26 cellular contexts compared by ENCODE assay signal in the genomic region with DNA sequence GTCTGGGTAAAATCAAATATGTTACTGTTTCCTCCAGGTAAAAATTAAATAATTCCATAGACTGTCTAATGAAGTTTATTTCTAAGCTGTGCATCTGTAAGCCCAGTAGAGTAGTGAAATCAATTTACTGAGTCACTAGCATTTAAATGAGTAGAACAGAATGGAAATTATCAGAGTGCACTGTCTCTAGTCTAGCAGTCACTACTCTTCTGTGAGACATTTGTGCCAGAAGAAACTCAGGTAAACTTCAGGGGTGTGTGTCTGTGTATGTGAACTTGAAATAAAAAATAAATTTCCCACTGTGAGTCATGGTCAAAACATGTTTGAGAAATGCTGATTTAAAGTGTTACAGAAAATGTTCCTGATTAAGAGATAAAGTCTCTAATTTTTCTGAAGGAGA.
"Had no signal": no experiment of that assay in that cellular context is flagged by ENCODE, and none has a peak within 500 bp of the region (broad histone marks: within the 10 kb centered on the region; RNA-seq: fewer than 3 reads in every experiment).

No MANE protein-coding gene starts in this region.

- H3K9me3 ChIP-seq: left lung, lower lobe of right lung, stomach, thyroid gland, upper lobe of left lung, vagina had no signal

- H3K4me3 Mint-ChIP-seq: activated CD4-positive, alpha-beta memory T cell treated with anti-CD3 and anti-CD28 coated beads for 36 hours; activated CD4-positive, alpha-beta T cell treated with anti-CD3 and anti-CD28 coated beads, Interleukin-2, amount 10 ng/mL, durations not matched to agents 24 days and 14 days; endodermal cell; natural killer cell treated with Interleukin-12 subunit alpha and Interleukin-12 subunit beta and Interleukin-15 and Interleukin-18, amount 100 ng/mL, for 72 hours had no signal

- H3K4me3 ChIP-seq: cardiac muscle cell, left lung, lower lobe of right lung, skin epidermis, stomach, thyroid gland, upper lobe of left lung, vagina had no signal

- H3K27me3 ChIP-seq: left lung, stomach, thyroid gland, upper lobe of left lung, vagina had no signal

- H3K9me3 Mint-ChIP-seq: endodermal cell; natural killer cell treated with Interleukin-12 subunit alpha and Interleukin-12 subunit beta and Interleukin-15 and Interleukin-18, amount 100 ng/mL, for 72 hours had no signal

- H3K36me3 ChIP-seq: cardiac muscle cell, left lung, lower lobe of right lung, stomach, thyroid gland, upper lobe of left lung, vagina had no signal

- ATAC-seq: esophagus mucosa; left lung; lower lobe of right lung; natural killer cell treated with Interleukin-12 subunit alpha and Interleukin-12 subunit beta and Interleukin-15 and Interleukin-18, amount 100 ng/mL, for 72 hours; sciatic nerve had no signal

- DNase-seq: activated CD4-positive, alpha-beta memory T cell treated with anti-CD3 and anti-CD28 coated beads for 36 hours; activated CD4-positive, alpha-beta T cell treated with anti-CD3 and anti-CD28 coated beads, Interleukin-2, amount 10 ng/mL, durations not matched to agents 24 days and 14 days; activated CD8-positive, alpha-beta memory T cell treated with anti-CD3 and anti-CD28 coated beads, Interleukin-2, amount 50 U/mL, for 4 hours; activated naive CD4-positive, alpha-beta T cell; activated T-cell treated with anti-CD3 and anti-CD28 coated beads, Interleukin-2, amount 50 U/mL, for 1 hour; amygdala; endodermal cell; foreskin melanocyte; left lung; lower lobe of right lung; mesendoderm; posterior cingulate gyrus; stimulated activated CD4-positive, alpha-beta T cell treated with anti-CD3 and anti-CD28 coated beads, Interleukin-12 subunit alpha, Interleukin-12 subunit beta, amount 100 ng/mL, for 4 hours; stimulated activated CD4-positive, alpha-beta T cell treated with anti-CD3 and anti-CD28 coated beads, Interleukin-4, amount 100 ng/mL, for 1 hour; stomach; thyroid gland; upper lobe of left lung had no signal

- H3K27ac ChIP-seq: cardiac muscle cell, left lung, lower lobe of right lung, skin epidermis, stomach, upper lobe of left lung, vagina, VCaP had no signal

- H3K27me3 Mint-ChIP-seq: activated CD4-positive, alpha-beta memory T cell treated with anti-CD3 and anti-CD28 coated beads for 36 hours had no signal

- FAIRE-seq: islet of Langerhans, TTC549 had no signal

- H3K4me1 ChIP-seq: left lung, lower lobe of right lung, stomach, upper lobe of left lung, vagina had no signal

- H3K27ac Mint-ChIP-seq: activated CD4-positive, alpha-beta memory T cell treated with anti-CD3 and anti-CD28 coated beads for 36 hours; activated CD4-positive, alpha-beta T cell treated with anti-CD3 and anti-CD28 coated beads, Interleukin-2, amount 10 ng/mL, durations not matched to agents 24 days and 14 days; endodermal cell; natural killer cell treated with Interleukin-12 subunit alpha and Interleukin-12 subunit beta and Interleukin-15 and Interleukin-18, amount 100 ng/mL, for 72 hours had no signal

- H3K4me1 Mint-ChIP-seq: activated CD4-positive, alpha-beta T cell treated with anti-CD3 and anti-CD28 coated beads, Interleukin-2, amount 10 ng/mL, durations not matched to agents 24 days and 14 days; endodermal cell had no signal
